8 cellular contexts compared by ENCODE assay signal in genomic region chr6:122400467-122401089, GRCh38. TPM values are rescaled to one million over a fixed set of nuclear protein-coding genes. Genes with fewer than 3 reads are reported as not detected.
DNase-seq lines count a peak whose midpoint lies in the region; ATAC-seq and TF ChIP-seq lines count a peak whose summit lies in the region.

No MANE protein-coding gene starts in this region.

- H2AFZ ChIP-seq in Loucy (ENCODE audit: low read length) (no peak overlapping the region), neuron (ENCODE audit: low read depth, low read length) (no peak overlapping the region)

- BruUV-seq in Calu3 (replicated peaks; lab: Mats Ljungman, UMichigan), result TSS peak; percentile 39

- peak overlapping the region in 6 of 59 donors; percentile 79 to 94 (median 94) for H3K27ac ChIP-seq in dorsolateral prefrontal cortex

- ATAC-seq in GM18498 (IDR thresholded peaks at IDR 0.05; ENCODE audit: unreplicated experiment) (no peak), GM21381 (IDR thresholded peaks at IDR 0.05; ENCODE audit: unreplicated experiment) (no peak)

- no peaks in the 10 kb centered on the region; the same call in 1 of the 2 replicates for H3K9me2 ChIP-seq in Loucy (replicated peaks; ENCODE audit: low read depth, low read length)

- H3K4me2 ChIP-seq in Loucy (ENCODE audit: low read depth, low read length, poor library complexity, severe bottlenecking), result peak overlapping the region; percentile 80

- peak overlapping the region; percentile 96 for H3K4me3 Mint-ChIP-seq in Calu3 (ENCODE audit: low read depth, unreplicated experiment)

- no peaks in the 10 kb centered on the region for H3K27me3 ChIP-seq in Loucy (ENCODE audit: insufficient read depth, low read length, poor library complexity, severe bottlenecking)
- H3K27me3 ChIP-seq in dorsolateral prefrontal cortex, result no peaks in the 10 kb centered on the region
- no peaks in the 10 kb centered on the region for H3K27me3 ChIP-seq in neuron (ENCODE audit: insufficient read depth, low read length)

- H3K27me3 Mint-ChIP-seq in Calu3 (ENCODE audit: unreplicated experiment), result no peaks in the 10 kb centered on the region

- H3K9ac ChIP-seq in Loucy (ENCODE audit: low read depth, low read length, poor library complexity, severe bottlenecking), result peak overlapping the region; percentile 94

- intact Hi-C loops in Calu3 (cut with micrococcal nuclease; ENCODE audit: unreplicated experiment) (no loop called here), dorsolateral prefrontal cortex (cut with DNase I) (loop anchor here in 1 of 2 donors (5.0 kb wide), 1 partner anchor 72 kb away; the partner anchor contains the start of gene SERINC1)

- peaks cover 59% of the 10 kb centered on the region for H4K20me1 ChIP-seq in Loucy (ENCODE audit: insufficient read depth, low read length, poor library complexity, severe bottlenecking)

- H3K9me3 Mint-ChIP-seq in Calu3 (ENCODE audit: low read depth, unreplicated experiment), result no peaks in the 10 kb centered on the region

- H3K4me1 ChIP-seq in Loucy (ENCODE audit: insufficient read depth, low read length, poor library complexity, severe bottlenecking) (peaks cover 55% of the 10 kb centered on the region), neuron (ENCODE audit: insufficient read depth, low read length) (peaks cover 16% of the 10 kb centered on the region)

- TF ChIP-seq CTCF in Calu3 (IDR thresholded peaks at IDR 0.05; ENCODE audit: unreplicated experiment) (no peak), Loucy (conservative IDR thresholded peaks at IDR 0.05; ENCODE audit: low read length) (no peak), dorsolateral prefrontal cortex (IDR thresholded peaks at IDR 0.05 in 54 of 56, conservative IDR thresholded peaks at IDR 0.05 in 2 of 56; ENCODE audit: low read depth in 1 of 56, partially characterized antibody in 56 of 56) (no peak)

- peaks cover 13% of the 10 kb centered on the region for H3K36me3 Mint-ChIP-seq in Calu3 (ENCODE audit: insufficient read depth, unreplicated experiment)

- H3K36me3 ChIP-seq in Loucy (ENCODE audit: insufficient read depth, low read length), result no peaks in the 10 kb centered on the region
- no peaks in the 10 kb centered on the region for H3K36me3 ChIP-seq in neuron (ENCODE audit: insufficient read depth, low read length)

- CTCF ChIA-PET in Calu3 (lab: Charles Lee), result no interaction called here

- H3K4me3 ChIP-seq in Loucy (ENCODE audit: low read length, poor library complexity, severe bottlenecking), result peak overlapping the region; percentile 98
- H3K4me3 ChIP-seq in dorsolateral prefrontal cortex, result peak overlapping the region; percentile 68 to 100 (median 95)
- peak overlapping the region; percentile 100 for H3K4me3 ChIP-seq in neuron (ENCODE audit: low read length)

- peaks cover 61% of the 10 kb centered on the region for H3K79me2 ChIP-seq in Loucy (ENCODE audit: insufficient read depth, low read length)

- H3K27ac Mint-ChIP-seq in Calu3 (ENCODE audit: unreplicated experiment), result peak overlapping the region; percentile 93

- H3K9me3 ChIP-seq in Loucy (ENCODE audit: insufficient read depth, low read depth, low read length) (no peaks in the 10 kb centered on the region), neuron (ENCODE audit: low read length) (no peaks in the 10 kb centered on the region)

- H3F3A ChIP-seq in Loucy (ENCODE audit: low read depth), result no peaks in the 10 kb centered on the region

- DNase-seq in Calu3 (no peak), dorsolateral prefrontal cortex (no peak), SW 1271 (lab: John Stamatoyannopoulos, UW) (no peak), NCI-H226 (no peak)

- peaks cover 30% of the 10 kb centered on the region for H3K4me1 Mint-ChIP-seq in Calu3 (ENCODE audit: low read depth, unreplicated experiment)

RNA-seq across cellular contexts. Expression of gene HSF2, which starts 1.1 kb away (rescaled TPM):
- total RNA-seq in Calu3 (2022) (10.6 and 11.4 TPM in 2 replicates), dorsolateral prefrontal cortex (10 to 100 TPM; 12.1 to 34.9 (median 23.0) TPM)
